In the genomic region with DNA sequence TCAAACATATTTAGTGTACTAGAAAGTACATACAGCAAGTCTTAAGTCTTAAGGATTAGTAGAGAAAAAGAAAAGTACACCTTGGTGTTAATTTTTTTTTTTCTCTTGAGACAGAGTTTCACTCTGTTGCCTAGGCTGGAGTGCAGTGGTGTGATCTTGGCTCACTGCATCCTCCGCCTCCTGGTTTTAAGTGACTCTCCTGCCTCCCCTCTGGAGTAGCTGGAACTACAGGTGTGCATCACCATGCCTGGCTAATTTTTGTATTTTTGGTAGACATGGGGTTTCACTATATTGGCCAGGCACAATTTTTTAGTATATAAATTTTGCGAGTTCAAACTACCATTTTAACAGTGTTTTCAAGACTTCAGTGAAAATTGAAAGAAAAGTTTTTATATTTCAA, we compare ENCODE assay signal across 2 cellular contexts.
TF ChIP-seq lines count a peak whose summit lies in the region.

No MANE protein-coding gene starts in this region.

TF ChIP-seq in HepG2, 621 proteins besides CTCF, POLR2A, EP300 and RAD21:
- no peak for TF ChIP-seq ZNF569 (CRISPR knock-in tag; IDR thresholded peaks at IDR 0.05; ENCODE audit: borderline replicate concordance)
- TF ChIP-seq, protein P1, sequence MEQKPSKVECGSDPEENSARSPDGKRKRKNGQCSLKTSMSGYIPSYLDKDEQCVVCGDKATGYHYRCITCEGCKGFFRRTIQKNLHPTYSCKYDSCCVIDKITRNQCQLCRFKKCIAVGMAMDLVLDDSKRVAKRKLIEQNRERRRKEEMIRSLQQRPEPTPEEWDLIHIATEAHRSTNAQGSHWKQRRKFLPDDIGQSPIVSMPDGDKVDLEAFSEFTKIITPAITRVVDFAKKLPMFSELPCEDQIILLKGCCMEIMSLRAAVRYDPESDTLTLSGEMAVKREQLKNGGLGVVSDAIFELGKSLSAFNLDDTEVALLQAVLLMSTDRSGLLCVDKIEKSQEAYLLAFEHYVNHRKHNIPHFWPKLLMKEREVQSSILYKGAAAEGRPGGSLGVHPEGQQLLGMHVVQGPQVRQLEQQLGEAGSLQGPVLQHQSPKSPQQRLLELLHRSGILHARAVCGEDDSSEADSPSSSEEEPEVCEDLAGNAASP (CRISPR knock-in tag; IDR thresholded peaks at IDR 0.05; ENCODE audit: borderline replicate concordance) = no peak

TF ChIP-seq in H1, 55 proteins besides CTCF, POLR2A, EP300 and RAD21:
- TF ChIP-seq CREB1 (IDR thresholded peaks at IDR 0.05) = no peak
- no peak for TF ChIP-seq NANOG (IDR thresholded peaks at IDR 0.05; ENCODE audit: insufficient read depth, low read depth, low read length, poor library complexity, severe bottlenecking)
- TF ChIP-seq SIRT6 (IDR thresholded peaks at IDR 0.05; ENCODE audit: low read length) = no peak
- TF ChIP-seq RFX5 (IDR thresholded peaks at IDR 0.05; ENCODE audit: borderline replicate concordance, low read depth, low read length) = no peak
- TF ChIP-seq SP2 (IDR thresholded peaks at IDR 0.05; ENCODE audit: low read length) = no peak
- no peak for TF ChIP-seq POLR2AphosphoS5 (IDR thresholded peaks at IDR 0.05; ENCODE audit: low read depth, low read length)
- TF ChIP-seq CHD7 (IDR thresholded peaks at IDR 0.05; ENCODE audit: insufficient replicate concordance, low read length) = no peak
- no peak for TF ChIP-seq NRF1 (IDR thresholded peaks at IDR 0.05; ENCODE audit: low read depth, low read length)
- no peak for TF ChIP-seq RNF2 (IDR thresholded peaks at IDR 0.05; ENCODE audit: borderline replicate concordance, low read depth, low read length, missing control alignments, poor library complexity, severe bottlenecking)
- no peak for TF ChIP-seq E2F6 (IDR thresholded peaks at IDR 0.05)
- TF ChIP-seq POU5F1 (IDR thresholded peaks at IDR 0.05; ENCODE audit: low read depth, low read length) = no peak
- no peak for TF ChIP-seq CBX8 (IDR thresholded peaks at IDR 0.05; ENCODE audit: borderline replicate concordance, low read depth, low read length)
- no peak for TF ChIP-seq CHD2 (IDR thresholded peaks at IDR 0.05; ENCODE audit: low read length)
- no peak for TF ChIP-seq MAFK (IDR thresholded peaks at IDR 0.05; ENCODE audit: low read depth, low read length)
